Comparison of ENCODE assay signal across 20 cellular contexts in the genomic region with DNA sequence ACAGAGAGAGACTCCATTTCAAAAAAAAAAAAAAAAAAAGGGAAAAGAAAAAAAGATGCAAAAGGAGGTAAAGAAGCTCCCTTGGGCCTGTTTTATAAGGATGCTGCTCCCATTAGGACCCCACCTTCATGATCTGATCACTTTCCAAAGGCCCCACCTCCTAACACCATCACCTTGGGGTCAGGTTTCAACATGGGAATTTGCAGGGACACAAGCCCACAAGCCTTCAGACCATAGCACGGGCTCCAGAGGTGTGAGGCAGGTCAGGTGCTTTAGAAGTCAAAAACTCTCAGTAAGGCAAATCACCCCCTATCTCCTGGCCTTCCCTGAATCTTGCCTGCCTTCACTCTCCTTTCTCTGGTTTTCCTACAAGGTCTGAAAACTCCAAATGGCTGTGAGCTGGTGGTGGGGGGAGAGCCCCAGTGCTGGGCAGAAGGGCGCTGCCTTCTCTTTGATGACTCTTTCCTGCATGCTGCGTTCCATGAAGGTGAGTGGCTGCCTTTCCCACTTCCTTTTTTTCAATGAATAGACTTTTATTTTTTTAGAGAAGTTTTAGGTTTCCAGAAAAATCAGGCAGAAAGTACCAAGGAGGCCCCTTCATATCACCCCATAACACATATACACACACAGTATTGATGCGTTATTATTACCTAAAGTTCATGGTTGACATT. TPM values are rescaled to one million over a fixed set of nuclear protein-coding genes. Genes with fewer than 3 reads are reported as not detected.
DNase-seq lines count a peak whose midpoint lies in the region; ATAC-seq, FAIRE-seq and TF ChIP-seq lines count a peak whose summit lies in the region.
"Had no signal": no experiment of that assay in that cellular context is flagged by ENCODE, and none has a peak within 500 bp of the region (broad histone marks: within the 10 kb centered on the region; RNA-seq: fewer than 3 reads in every experiment).

No MANE protein-coding gene starts in this region.

- H3K36me3 ChIP-seq in K562 (ENCODE audit: control insufficient read depth, insufficient read depth, low read length) (no peaks in the 10 kb centered on the region), prostate gland (no peaks in the 10 kb centered on the region), BE2C (no peaks in the 10 kb centered on the region)

- H3K79me2 ChIP-seq in K562 (ENCODE audit: control insufficient read depth, insufficient read depth, low read length), result no peaks in the 10 kb centered on the region

- H3K4me3 Mint-ChIP-seq in HFFc6 (no peak overlapping the region), memory B cell (no peak overlapping the region)
- H3K4me3 Mint-ChIP-seq: CD4-positive, alpha-beta T cell had no signal

- TF ChIP-seq CTCF in HFFc6 (IDR thresholded peaks at IDR 0.05), result no peak
- no peak for TF ChIP-seq CTCF in K562 (IDR thresholded peaks at IDR 0.05 in 2 of 3, conservative IDR thresholded peaks at IDR 0.05 in 1 of 3; ENCODE audit: insufficient read depth in 2 of 3, low read depth in 1 of 3, low read length in 3 of 3)
- TF ChIP-seq CTCF in prostate gland (IDR thresholded peaks at IDR 0.05), result no peak
- no peak for TF ChIP-seq CTCF in BE2C (IDR thresholded peaks at IDR 0.05; ENCODE audit: low read depth, low read length)

- no TSS peak for BruUV-seq in K562 (replicated peaks; lab: Mats Ljungman, UMichigan)

- peaks cover 1% of the 10 kb centered on the region; the same call in 1 of the 2 replicates for H3K27me3 Mint-ChIP-seq in HFFc6 (ENCODE audit: insufficient read depth)
- H3K27me3 Mint-ChIP-seq in memory B cell, result no peaks in the 10 kb centered on the region
- H3K27me3 Mint-ChIP-seq: CD4-positive, alpha-beta T cell had no signal

- H3K27me3 ChIP-seq in K562 (ENCODE audit: control insufficient read depth in 2 of 2, insufficient read depth in 2 of 2, low read length in 2 of 2) (no peaks in the 10 kb centered on the region), prostate gland (replicated peaks; ENCODE audit: insufficient read depth) (no peaks in the 10 kb centered on the region), BE2C (no peaks in the 10 kb centered on the region)

- no peak overlapping the region for H3K9ac ChIP-seq in K562 (ENCODE audit: insufficient read depth in 1 of 2, low read depth in 2 of 2, low read length in 2 of 2)

- H3K9me3 ChIP-seq in K562 (replicated peaks; ENCODE audit: control insufficient read depth, insufficient read depth, low read depth, low read length) (no peaks in the 10 kb centered on the region), prostate gland (no peaks in the 10 kb centered on the region), BE2C (no peaks in the 10 kb centered on the region)

- H4K20me1 ChIP-seq in K562 (replicated peaks; ENCODE audit: control insufficient read depth, insufficient read depth, low read length), result no peaks in the 10 kb centered on the region

- H3K36me3 Mint-ChIP-seq in HFFc6 (ENCODE audit: low read depth), result no peaks in the 10 kb centered on the region
- H3K36me3 Mint-ChIP-seq in memory B cell, result peaks cover 7% of the 10 kb centered on the region

- POLR2A ChIA-PET in K562 (lab: Yijun Ruan, JAX), result no interaction called here

- TF ChIP-seq EP300 in K562 (IDR thresholded peaks at IDR 0.05; ENCODE audit: low read length), result no peak

- intact Hi-C loops in K562 (cut with micrococcal nuclease), result no loop called here
- intact Hi-C loops in prostate gland (cut with DNase I), result no loop called here

- WGBS in K562 (ENCODE audit: insufficient coverage, low coverage, missing lambda C conversion rate), result 58% methylated on average over 4 of the region's 4 CpGs
- WGBS in prostate gland, result 84% methylated on average over 4 of the region's 4 CpGs

- no peak for TF ChIP-seq POLR2A in GM12892 (IDR thresholded peaks at IDR 0.05; ENCODE audit: low read depth, low read length)
- no peak for TF ChIP-seq POLR2A in K562 (conservative IDR thresholded peaks at IDR 0.05)
- no peak for TF ChIP-seq POLR2A in prostate gland (IDR thresholded peaks at IDR 0.05)

- H3K27ac Mint-ChIP-seq in HFFc6 (peak overlapping the region; percentile 15; the same call in 1 of the 2 replicates), memory B cell (peak overlapping the region; percentile 53)
- H3K27ac Mint-ChIP-seq: CD4-positive, alpha-beta T cell had no signal

- no peak overlapping the region for H2AFZ ChIP-seq in K562 (ENCODE audit: low read depth, low read length)
- H2AFZ ChIP-seq: PC-9 had no signal

- ATAC-seq in K562 (no peak), memory B cell (ENCODE audit: low read depth) (no peak), GM21825 (IDR thresholded peaks at IDR 0.05; ENCODE audit: unreplicated experiment) (no peak)

- TF ChIP-seq RAD21 in K562 (CRISPR knock-in tag; conservative IDR thresholded peaks at IDR 0.05 in 1 of 2, IDR thresholded peaks at IDR 0.05 in 1 of 2), result no peak

- H3K9me3 Mint-ChIP-seq in HFFc6 (no peaks in the 10 kb centered on the region), memory B cell (no peaks in the 10 kb centered on the region)
- H3K9me3 Mint-ChIP-seq: CD4-positive, alpha-beta T cell had no signal

- in situ Hi-C loops in K562 (cut with MboI), result no loop called here

- no peaks in the 10 kb centered on the region for H3K9me1 ChIP-seq in K562 (ENCODE audit: control insufficient read depth, insufficient read depth, low read length)

- H3K27ac ChIP-seq in K562 (ENCODE audit: extremely low read depth, low read depth, low read length), result no peak overlapping the region
- no peak overlapping the region for H3K27ac ChIP-seq in prostate gland
- H3K27ac ChIP-seq: HL-60, PC-9 had no signal

- FAIRE-seq in GM12892 (lab: Jason Lieb, UNC), result peak; percentile 21
- FAIRE-seq in K562 (lab: Jason Lieb, UNC), result no peak

- peaks cover 13% of the 10 kb centered on the region; the same call in 1 of the 2 replicates for H3K4me1 Mint-ChIP-seq in HFFc6 (ENCODE audit: low read depth)
- peaks cover 5% of the 10 kb centered on the region for H3K4me1 Mint-ChIP-seq in memory B cell

- H3K4me2 ChIP-seq in K562 (ENCODE audit: insufficient read depth, low read length), result no peak overlapping the region
- H3K4me2 ChIP-seq: PC-9 had no signal

- CTCF ChIA-PET in K562 (lab: Yijun Ruan, JAX; ENCODE audit: low intra/inter-chr PET ratio), result no interaction called here

- DNase-seq in GM12892 (ENCODE audit: insufficient read length) (no peak), HFFc6 (no peak), K562 (ENCODE audit: extremely low read depth in 1 of 4, low spot score in 3 of 4) (no peak), memory B cell (ENCODE audit: low spot score in 2 of 2) (no peak), prostate gland (ENCODE audit: low spot score) (no peak), BE2C (no peak)
- DNase-seq: ACHN; AML-193; CD4-positive, alpha-beta T cell; DMS53; KBM-7; NCI-H1048; NCI-H146; NCI-H2081 treated with DMSO at 0.1 percent for 48 hours; NCI-H510A; NCI-H82; PC-9; SW 1271 had no signal

- H3K4me3 ChIP-seq in K562, result no peak overlapping the region
- no peak overlapping the region for H3K4me3 ChIP-seq in prostate gland
- no peak overlapping the region for H3K4me3 ChIP-seq in BE2C (ENCODE audit: low read depth, low read length)
- H3K4me3 ChIP-seq: PC-9 had no signal

- H3K4me1 ChIP-seq in K562 (replicated peaks in 1 of 2; ENCODE audit: control insufficient read depth in 2 of 2, insufficient read depth in 2 of 2, low read length in 2 of 2) (peaks cover 0 to 3% of the 10 kb centered on the region in 2 experiments; a peak in 2 of 5 replicates), prostate gland (replicated peaks) (peaks cover 2% of the 10 kb centered on the region), BE2C (no peaks in the 10 kb centered on the region)

RNA-seq across cellular contexts. Expression of a gene that starts 13.2 kb away (rescaled TPM):
- 2.7 TPM for polyA plus RNA-seq in GM12892 (2012; ENCODE audit: missing spikeins)
- total RNA-seq in HFFc6 (2021; fragmentation: NEBNext Ultra II Directional; extraction: Animal tissue kit (Norgen Biotek cat#: 25700)), result 1 to 10 TPM in 5 of 6 experiments, under 1 TPM in 1; 0.85 to 2.3 (median 1.3) TPM
- total RNA-seq in K562 (2011; cell fraction: chromatin; rRNA removed; ENCODE audit: low replicate concordance), result 0.42 and 0.53 TPM in 2 replicates
- total RNA-seq in K562 (2011; cell fraction: nucleolus; rRNA removed), result 0.39 and 0.67 TPM in 2 replicates
- total RNA-seq in K562 (2011; cell fraction: nucleoplasm; rRNA removed), result 0.37 and 0.53 TPM in 2 replicates
- 0.18 and 0.82 TPM in 2 replicates for total RNA-seq in K562 (2014; rRNA removed)
- 0.22 and 0.29 TPM in 2 replicates for total RNA-seq in K562 (2014; rRNA removed; fragmentation: Illumina TruSeq; extraction: Trizol)
- 0.38 and 0.40 TPM in 2 replicates for total RNA-seq in K562 (2015; rRNA removed; fragmentation: Illumina TruSeq; extraction: Trizol)
- 0.58 and 0.64 TPM in 2 replicates for total RNA-seq in K562 (2021)
- 0.46 and 0.62 TPM in 2 replicates for polyA plus RNA-seq in K562 (2011; rRNA removed)
- polyA plus RNA-seq in K562 (2011; cell fraction: cytosol; rRNA removed), result 0.66 and 0.69 TPM in 2 replicates
- 0.41 and 0.52 TPM in 2 replicates for polyA plus RNA-seq in K562 (2011; cell fraction: nucleus; rRNA removed)
- 0.47 and 0.66 TPM in 2 replicates for polyA plus RNA-seq in K562 (2012)
- polyA plus RNA-seq in K562 (2014; fragmentation: Illumina TruSeq; extraction: Trizol), result 0.36 and 0.46 TPM in 2 replicates
- polyA plus RNA-seq in K562 (2014; fragmentation: Nextera tagmentation; extraction: Ambion mirVana), result under 1 TPM; 0.20 to 0.36 TPM
- 0.32 and 0.46 TPM in 2 replicates for polyA plus RNA-seq in K562 (2014; rRNA removed)
- 0.56 and 0.66 TPM in 2 replicates for polyA minus RNA-seq in K562 (2011; rRNA and poly(A)+ RNA removed)
- 0.86 and 1.0 TPM in 2 replicates for polyA minus RNA-seq in K562 (2011; cell fraction: cytosol; rRNA and poly(A)+ RNA removed)
- 0.27 and 0.78 TPM in 2 replicates for polyA minus RNA-seq in K562 (2011; cell fraction: nucleus; rRNA and poly(A)+ RNA removed)
- 1 to 10 TPM; 1.4 to 3.6 TPM for total RNA-seq in prostate gland
- 1.4 TPM for polyA plus RNA-seq in BE2C (2012; ENCODE audit: insufficient read depth, insufficient read length, low read depth)

RNA-seq across cellular contexts. Expression of a gene that starts 41.4 kb away (rescaled TPM):
- polyA plus RNA-seq in GM12892 (2012; ENCODE audit: missing spikeins), result 25.8 TPM
- 10 to 100 TPM; 18.0 to 22.6 (median 20.6) TPM for total RNA-seq in HFFc6 (2021; fragmentation: NEBNext Ultra II Directional; extraction: Animal tissue kit (Norgen Biotek cat#: 25700))
- 113 and 158 TPM in 2 replicates for total RNA-seq in K562 (2011; cell fraction: chromatin; rRNA removed; ENCODE audit: low replicate concordance)
- 66.7 and 67.0 TPM in 2 replicates for total RNA-seq in K562 (2011; cell fraction: nucleolus; rRNA removed)
- total RNA-seq in K562 (2011; cell fraction: nucleoplasm; rRNA removed), result 82.3 and 87.6 TPM in 2 replicates
- total RNA-seq in K562 (2014; rRNA removed) (17.7 and 24.7 TPM in 2 replicates), K562 (2014; rRNA removed; fragmentation: Illumina TruSeq; extraction: Trizol) (25.7 and 28.8 TPM in 2 replicates), K562 (2015; rRNA removed; fragmentation: Illumina TruSeq; extraction: Trizol) (20.7 and 22.5 TPM in 2 replicates), K562 (2021) (27.6 and 28.4 TPM in 2 replicates), prostate gland (10 to 100 TPM; 25.3 to 83.9 TPM)
- polyA plus RNA-seq in K562 (2011; rRNA removed) (28.3 and 35.2 TPM in 2 replicates), K562 (2014; fragmentation: Illumina TruSeq; extraction: Trizol) (28.4 and 29.2 TPM in 2 replicates), K562 (2014; fragmentation: Nextera tagmentation; extraction: Ambion mirVana) (10 to 100 TPM; 12.8 to 23.7 TPM), K562 (2014; rRNA removed) (24.7 and 25.3 TPM in 2 replicates)
- 22.6 and 24.7 TPM in 2 replicates for polyA plus RNA-seq in K562 (2011; cell fraction: cytosol; rRNA removed)
- polyA plus RNA-seq in K562 (2011; cell fraction: nucleus; rRNA removed), result 98.7 and 99.9 TPM in 2 replicates
- polyA plus RNA-seq in K562 (2012), result 18.4 and 25.1 TPM in 2 replicates
- polyA minus RNA-seq in K562 (2011; rRNA and poly(A)+ RNA removed), result 44.8 and 58.9 TPM in 2 replicates
- 15.2 and 16.9 TPM in 2 replicates for polyA minus RNA-seq in K562 (2011; cell fraction: cytosol; rRNA and poly(A)+ RNA removed)
- 39.2 and 74.3 TPM in 2 replicates for polyA minus RNA-seq in K562 (2011; cell fraction: nucleus; rRNA and poly(A)+ RNA removed)
- polyA plus RNA-seq in BE2C (2012; ENCODE audit: insufficient read depth, insufficient read length, low read depth), result 32.5 TPM

RNA-seq across cellular contexts. Expression of a gene that starts 41.5 kb away (rescaled TPM):
- 23.0 TPM for polyA plus RNA-seq in GM12892 (2012; ENCODE audit: missing spikeins)
- total RNA-seq in HFFc6 (2021; fragmentation: NEBNext Ultra II Directional; extraction: Animal tissue kit (Norgen Biotek cat#: 25700)), result 10 to 100 TPM; 15.0 to 21.2 (median 19.1) TPM
- total RNA-seq in K562 (2011; cell fraction: chromatin; rRNA removed; ENCODE audit: low replicate concordance), result 21.3 and 32.0 TPM in 2 replicates
- 11.2 and 13.3 TPM in 2 replicates for total RNA-seq in K562 (2011; cell fraction: nucleolus; rRNA removed)
- 16.1 and 17.9 TPM in 2 replicates for total RNA-seq in K562 (2011; cell fraction: nucleoplasm; rRNA removed)
- total RNA-seq in K562 (2014; rRNA removed), result 13.5 and 14.2 TPM in 2 replicates
- total RNA-seq in K562 (2014; rRNA removed; fragmentation: Illumina TruSeq; extraction: Trizol), result 34.4 and 39.1 TPM in 2 replicates
- 27.6 and 28.7 TPM in 2 replicates for total RNA-seq in K562 (2015; rRNA removed; fragmentation: Illumina TruSeq; extraction: Trizol)
- total RNA-seq in K562 (2021), result 35.1 and 35.5 TPM in 2 replicates
- polyA plus RNA-seq in K562 (2011; rRNA removed), result 29.4 and 59.4 TPM in 2 replicates
- polyA plus RNA-seq in K562 (2011; cell fraction: cytosol; rRNA removed), result 15.8 and 23.9 TPM in 2 replicates
- 13.6 and 13.8 TPM in 2 replicates for polyA plus RNA-seq in K562 (2011; cell fraction: nucleus; rRNA removed)
- 12.8 and 19.3 TPM in 2 replicates for polyA plus RNA-seq in K562 (2012)
- 27.8 and 34.9 TPM in 2 replicates for polyA plus RNA-seq in K562 (2014; fragmentation: Illumina TruSeq; extraction: Trizol)
- 1 to 10 TPM; 4.9 to 5.7 TPM for polyA plus RNA-seq in K562 (2014; fragmentation: Nextera tagmentation; extraction: Ambion mirVana)
- 28.0 and 34.6 TPM in 2 replicates for polyA plus RNA-seq in K562 (2014; rRNA removed)
- 30.1 and 47.2 TPM in 2 replicates for polyA minus RNA-seq in K562 (2011; rRNA and poly(A)+ RNA removed)
- polyA minus RNA-seq in K562 (2011; cell fraction: cytosol; rRNA and poly(A)+ RNA removed), result 7.0 and 20.5 TPM in 2 replicates
- 4.2 and 7.7 TPM in 2 replicates for polyA minus RNA-seq in K562 (2011; cell fraction: nucleus; rRNA and poly(A)+ RNA removed)
- 10 to 100 TPM; 15.2 to 24.4 TPM for total RNA-seq in prostate gland
- 20.7 TPM for polyA plus RNA-seq in BE2C (2012; ENCODE audit: insufficient read depth, insufficient read length, low read depth)
